In genomic region chr2:145688156-145688555, GRCh38 we compare ENCODE assay signal across 29 cellular contexts.
A peak's percentile ranks its signal among the peaks of the same experiment; 100 is the strongest.
DNase-seq lines count a peak whose midpoint lies in the region; ATAC-seq and TF ChIP-seq lines count a peak whose summit lies in the region.
"Had no signal": no experiment of that assay in that cellular context is flagged by ENCODE, and none has a peak within 500 bp of the region (broad histone marks: within the 10 kb centered on the region; RNA-seq: fewer than 3 reads in every experiment).

No MANE protein-coding gene starts in this region.

- CTCF ChIA-PET in OCI-LY7 (lab: Charles Lee; ENCODE audit: unreplicated experiment) = no interaction called here

- no peaks in the 10 kb centered on the region for H3K79me2 ChIP-seq in OCI-LY7 (ENCODE audit: insufficient read depth, low read depth, low read length)

- ATAC-seq in GM18868 (IDR thresholded peaks at IDR 0.05; ENCODE audit: unreplicated experiment) (peak; percentile 36), HG02759 (IDR thresholded peaks at IDR 0.05; ENCODE audit: unreplicated experiment) (peak; percentile 22), GM21367 (IDR thresholded peaks at IDR 0.05; ENCODE audit: unreplicated experiment) (no peak), HG02763 (IDR thresholded peaks at IDR 0.05; ENCODE audit: unreplicated experiment) (no peak)
- ATAC-seq: activated CD8-positive, alpha-beta T cell treated with anti-CD3 and anti-CD28 coated beads for 36 hours; activated T-helper 17 cell treated with anti-CD3 and anti-CD28 coated beads, Interleukin-2, amount 50 U/mL, for 72 hours; body of pancreas; naive thymus-derived CD4-positive, alpha-beta T cell; psoas muscle had no signal

- H3K27ac ChIP-seq in OCI-LY7 (ENCODE audit: low read depth, low read length, poor library complexity, severe bottlenecking) = no peak overlapping the region
- H3K27ac ChIP-seq in iPS-20b (ENCODE audit: low read length) = no peak overlapping the region
- H3K27ac ChIP-seq: body of pancreas, dorsolateral prefrontal cortex, esophagus squamous epithelium, lower lobe of right lung, Peyer's patch, psoas muscle had no signal

- H3K9ac ChIP-seq in iPS-20b (ENCODE audit: low read depth, low read length) = no peak overlapping the region; the same call in 1 of the 2 replicates
- H3K9ac ChIP-seq: BLaER1 treated with 17β-estradiol and CSF1 and Interleukin-3, amounts not matched to agents 10 nM and 100 nM had no signal

- TF ChIP-seq CTCF in OCI-LY7 (conservative IDR thresholded peaks at IDR 0.05; ENCODE audit: low read length) = no peak

- H3K4me2 ChIP-seq in OCI-LY7 (ENCODE audit: low read length) = peak overlapping the region; percentile 13; the same call in 1 of the 2 replicates

- H3K9me3 ChIP-seq in OCI-LY7 (ENCODE audit: low read length) = no peaks in the 10 kb centered on the region
- H3K9me3 ChIP-seq in iPS-20b (ENCODE audit: insufficient read depth, low read depth, low read length) = no peaks in the 10 kb centered on the region
- H3K9me3 ChIP-seq: BLaER1 treated with 17β-estradiol and CSF1 and Interleukin-3, amounts not matched to agents 10 nM and 100 nM; body of pancreas; esophagus squamous epithelium; lower lobe of right lung; Peyer's patch; psoas muscle had no signal

- no peaks in the 10 kb centered on the region for H3K27me3 ChIP-seq in iPS-20b (ENCODE audit: insufficient read depth, low read length)
- H3K27me3 ChIP-seq: BLaER1 treated with 17β-estradiol and CSF1 and Interleukin-3, amounts not matched to agents 10 nM and 100 nM; body of pancreas; dorsolateral prefrontal cortex; esophagus squamous epithelium; Peyer's patch had no signal

- POLR2A ChIA-PET in OCI-LY7 (lab: Charles Lee) = interaction anchor here (0.7 kb wide), 1 partner anchor 14 kb away, joined by 3 read pairs; no protein-coding TSS in a partner anchor

- H3K4me3 ChIP-seq in OCI-LY7 (ENCODE audit: low read depth, low read length, poor library complexity, severe bottlenecking) = no peak overlapping the region
- peak overlapping the region; percentile 5; the same call in 1 of the 2 replicates for H3K4me3 ChIP-seq in iPS-20b (ENCODE audit: low read length)
- H3K4me3 ChIP-seq: BLaER1 treated with 17β-estradiol and CSF1 and Interleukin-3, amounts not matched to agents 10 nM and 100 nM; body of pancreas; dorsolateral prefrontal cortex; esophagus squamous epithelium; lower lobe of right lung; Peyer's patch; psoas muscle had no signal

- intact Hi-C loops in OCI-LY7 (cut with micrococcal nuclease; ENCODE audit: unreplicated experiment) = no loop called here

- no TSS peak for BruUV-seq in OCI-LY7 (replicated peaks; lab: Mats Ljungman, UMichigan)

- H2AFZ ChIP-seq in OCI-LY7 (ENCODE audit: low read length) = peak overlapping the region; percentile 87; the same call in 1 of the 2 replicates

- H3K9me2 ChIP-seq in OCI-LY7 (ENCODE audit: insufficient read depth, low read length) = no peaks in the 10 kb centered on the region

- DNase-seq in OCI-LY7 (ENCODE audit: low spot score) (no peak), MV-4-11 (lab: John Stamatoyannopoulos, UW) (no peak)
- DNase-seq: activated CD8-positive, alpha-beta T cell treated with anti-CD3 and anti-CD28 coated beads for 36 hours; activated naive CD4-positive, alpha-beta T cell treated with anti-CD3 and anti-CD28 coated beads, Interleukin-2, amount 10 ng/mL, durations not matched to agents 7 days and 5 days; body of pancreas; cerebellar nuclear complex; DMS79; dorsolateral prefrontal cortex; esophagus squamous epithelium; GDM1; H7; lower lobe of right lung; naive thymus-derived CD4-positive, alpha-beta T cell; NCI-H1092 treated with DMSO at 0.1 percent for 48 hours; NCI-H1694 treated with DMSO at 0.1 percent for 48 hours; NCI-H526; nucleus accumbens; Peyer's patch; psoas muscle; SHP77 treated with DMSO at 0.1 percent for 48 hours; stimulated activated CD4-positive, alpha-beta T cell treated with anti-CD3 and anti-CD28 coated beads, Interleukin-4, amount 100 ng/mL, for 4 hours; T-helper 2 cell had no signal

- no peaks in the 10 kb centered on the region for H4K20me1 ChIP-seq in OCI-LY7 (ENCODE audit: insufficient read depth, low read length)
- H4K20me1 ChIP-seq: BLaER1 treated with 17β-estradiol and CSF1 and Interleukin-3, amounts not matched to agents 10 nM and 100 nM had no signal

- H3K4me1 ChIP-seq in OCI-LY7 (ENCODE audit: insufficient read depth, low read length, poor library complexity, severe bottlenecking) = peaks cover 2% of the 10 kb centered on the region
- H3K4me1 ChIP-seq in iPS-20b (ENCODE audit: insufficient read depth, low read length) = peaks cover 19% of the 10 kb centered on the region; the same call in 1 of the 2 replicates
- H3K4me1 ChIP-seq: body of pancreas, Peyer's patch, psoas muscle had no signal

- no peaks in the 10 kb centered on the region for H3K36me3 ChIP-seq in OCI-LY7 (ENCODE audit: insufficient read depth, low read length)
- H3K36me3 ChIP-seq in iPS-20b (ENCODE audit: insufficient read depth, low read depth, low read length) = no peaks in the 10 kb centered on the region
- H3K36me3 ChIP-seq: BLaER1 treated with 17β-estradiol and CSF1 and Interleukin-3, amounts not matched to agents 10 nM and 100 nM; esophagus squamous epithelium; lower lobe of right lung; Peyer's patch had no signal

Comparison
In these comparisons a context has a peak if more than half of its experiments do, and no peak if none do; other contexts are left out.
1. ATAC-seq: peak in GM18868 (single experiment) and HG02759 (single experiment); none in GM21367 (single experiment) and HG02763 (single experiment).